Comparison of ENCODE assay signal across 10 cellular contexts in the genomic region with DNA sequence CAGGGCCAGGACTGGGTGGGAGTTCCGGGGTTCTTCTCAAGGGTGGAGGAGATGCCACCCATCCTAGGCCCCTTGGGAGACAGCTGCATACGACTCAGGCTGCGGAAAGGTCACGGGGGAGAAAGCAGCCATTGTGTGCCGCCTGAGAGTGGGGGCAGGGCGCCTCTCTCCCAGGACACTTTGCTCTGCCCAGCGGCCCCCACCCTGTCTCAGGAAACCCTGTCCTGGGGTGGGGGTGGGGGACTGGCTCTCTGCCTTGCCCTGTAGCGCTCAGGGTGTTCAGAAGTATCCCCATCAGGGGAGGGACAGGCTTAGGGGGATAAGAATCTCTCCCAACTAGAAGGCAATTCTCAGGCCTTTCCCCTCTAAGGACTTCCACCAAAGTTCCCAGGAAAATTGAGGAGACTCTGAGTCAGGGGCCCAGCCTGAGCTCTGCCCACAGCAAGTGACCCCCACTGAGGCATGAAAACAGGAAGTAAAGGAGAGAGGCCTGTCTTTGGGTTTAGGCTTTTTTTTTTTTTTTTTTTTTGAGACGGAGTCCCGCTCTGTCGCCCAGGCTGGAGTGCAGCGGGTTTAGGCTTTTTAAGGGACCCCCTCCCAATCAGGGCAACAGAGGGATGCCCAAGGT. TPM values are rescaled to one million over a fixed set of nuclear protein-coding genes. Genes with fewer than 3 reads are reported as not detected.
DNase-seq lines count a peak whose midpoint lies in the region; ATAC-seq, FAIRE-seq and TF ChIP-seq lines count a peak whose summit lies in the region.
"Had no signal": no experiment of that assay in that cellular context is flagged by ENCODE, and none has a peak within 500 bp of the region (broad histone marks: within the 10 kb centered on the region; RNA-seq: fewer than 3 reads in every experiment).

No MANE protein-coding gene starts in this region.

- H3K9me1 ChIP-seq in keratinocyte (ENCODE audit: control insufficient read depth, extremely low read depth, insufficient read depth, low read length), result peaks cover 22% of the 10 kb centered on the region

- H3K4me1 Mint-ChIP-seq in T-helper 2 cell treated with Interferon-gamma antibody and Interleukin-4, amounts not matched to agents 5 μg/mL and 100 μg/mL, for 36 hours (ENCODE audit: low read depth), result peaks cover 43% of the 10 kb centered on the region
- peaks cover 40% of the 10 kb centered on the region for H3K4me1 Mint-ChIP-seq in activated naive CD8-positive, alpha-beta T cell treated with anti-CD3 and anti-CD28 coated beads, Interleukin-2, amount 10 ng/mL, durations not matched to agents 7 days and 5 days

- peaks cover 32% of the 10 kb centered on the region for H4K20me1 ChIP-seq in keratinocyte (ENCODE audit: control insufficient read depth, extremely low read depth, insufficient read depth, low read length)

- H3K9me3 ChIP-seq in keratinocyte (ENCODE audit: control insufficient read depth, low read depth, low read length) (no peaks in the 10 kb centered on the region), stomach smooth muscle (ENCODE audit: control insufficient read depth in 2 of 2, low read length in 2 of 2) (no peaks in the 10 kb centered on the region)
- H3K9me3 ChIP-seq: A549 had no signal

- TF ChIP-seq CTCF in keratinocyte (optimal IDR thresholded peaks at IDR 0.05 in 1 of 3, IDR thresholded peaks at IDR 0.05 in 1 of 3, conservative IDR thresholded peaks at IDR 0.05 in 1 of 3; ENCODE audit: extremely low read depth in 1 of 3, insufficient read depth in 2 of 3, low read length in 3 of 3), result no peak

- no peaks in the 10 kb centered on the region for H3K27me3 ChIP-seq in keratinocyte (ENCODE audit: control insufficient read depth, extremely low read depth, insufficient read depth, low read length)
- no peaks in the 10 kb centered on the region for H3K27me3 ChIP-seq in stomach smooth muscle (ENCODE audit: control insufficient read depth in 1 of 2, insufficient read depth in 2 of 2, low read length in 2 of 2)

- no peaks in the 10 kb centered on the region for H3K9me3 Mint-ChIP-seq in T-helper 2 cell treated with Interferon-gamma antibody and Interleukin-4, amounts not matched to agents 5 μg/mL and 100 μg/mL, for 36 hours
- no peaks in the 10 kb centered on the region for H3K9me3 Mint-ChIP-seq in activated naive CD8-positive, alpha-beta T cell treated with anti-CD3 and anti-CD28 coated beads, Interleukin-2, amount 10 ng/mL, durations not matched to agents 7 days and 5 days

- DNase-seq in T-helper 2 cell treated with Interferon-gamma antibody and Interleukin-4, amounts not matched to agents 5 μg/mL and 100 μg/mL, for 36 hours (ENCODE audit: low spot score), result no peak
- DNase-seq in T-helper 2 cell (no peak), keratinocyte (ENCODE audit: low read depth, low spot score) (no peak), NCI-H524 treated with DMSO at 0.1 percent for 48 hours (lab: John Stamatoyannopoulos, UW) (no peak), RCC 7860 (ENCODE audit: low spot score) (no peak)
- no peak for DNase-seq in activated naive CD8-positive, alpha-beta T cell treated with anti-CD3 and anti-CD28 coated beads, Interleukin-2, amount 10 ng/mL, durations not matched to agents 7 days and 5 days
- DNase-seq: activated CD4-positive, alpha-beta T cell treated with anti-CD3 and anti-CD28 coated beads, Interleukin-2, amount 50 U/mL, for 1 hour had no signal

- H3K4me3 ChIP-seq in keratinocyte (ENCODE audit: control insufficient read depth in 2 of 3, extremely low read depth in 1 of 3, insufficient read depth in 2 of 3, low read depth in 1 of 3, low read length in 3 of 3) (no peak overlapping the region), stomach smooth muscle (ENCODE audit: low read length in 2 of 2) (no peak overlapping the region)
- H3K4me3 ChIP-seq: A549 had no signal

- POLR2A ChIA-PET in activated naive CD8-positive, alpha-beta T cell treated with anti-CD3 and anti-CD28 coated beads, Interleukin-2, amount 10 ng/mL, durations not matched to agents 7 days and 5 days (lab: Charles Lee), result interaction anchor here (0.6 kb wide), 1 partner anchor 14 kb away, joined by 4 read pairs; no protein-coding TSS in a partner anchor

- peaks cover 19 to 29% of the 10 kb centered on the region in 2 experiments for H3K36me3 ChIP-seq in keratinocyte (ENCODE audit: control insufficient read depth in 2 of 2, extremely low read depth in 1 of 2, insufficient read depth in 2 of 2, low read length in 2 of 2)
- peaks cover 7 to 22% of the 10 kb centered on the region in 2 donors for H3K36me3 ChIP-seq in stomach smooth muscle (ENCODE audit: control insufficient read depth in 2 of 2, insufficient read depth in 2 of 2, low read length in 2 of 2)

- no peak for ATAC-seq in activated naive CD8-positive, alpha-beta T cell treated with anti-CD3 and anti-CD28 coated beads, Interleukin-2, amount 10 ng/mL, durations not matched to agents 7 days and 5 days (ENCODE audit: low read depth)
- no peak for ATAC-seq in GM18858 (IDR thresholded peaks at IDR 0.05; ENCODE audit: unreplicated experiment)
- ATAC-seq: A549 had no signal

- H3K4me1 ChIP-seq in keratinocyte (ENCODE audit: control insufficient read depth, extremely low read depth, insufficient read depth, low read length) (peaks cover 74% of the 10 kb centered on the region), stomach smooth muscle (ENCODE audit: control insufficient read depth, insufficient read depth, low read length) (peaks cover 50% of the 10 kb centered on the region)

- dilution Hi-C loops in keratinocyte (cut with MboI; ENCODE audit: extremely low pct_ligation_motif_present, low sequenced_read_pairs), result no loop called here

- H3K9ac ChIP-seq in keratinocyte (ENCODE audit: control insufficient read depth, extremely low read depth, insufficient read depth, low read length) (no peak overlapping the region), stomach smooth muscle (ENCODE audit: low read length in 2 of 2) (no peak overlapping the region)

- no peak overlapping the region for H3K4me3 Mint-ChIP-seq in T-helper 2 cell treated with Interferon-gamma antibody and Interleukin-4, amounts not matched to agents 5 μg/mL and 100 μg/mL, for 36 hours
- no peak overlapping the region for H3K4me3 Mint-ChIP-seq in activated naive CD8-positive, alpha-beta T cell treated with anti-CD3 and anti-CD28 coated beads, Interleukin-2, amount 10 ng/mL, durations not matched to agents 7 days and 5 days

- H3K4me2 ChIP-seq in keratinocyte (ENCODE audit: control insufficient read depth, extremely low read depth, insufficient read depth, low read depth, low read length), result peak overlapping the region; percentile 56
- H3K4me2 ChIP-seq: A549 had no signal

- no peak overlapping the region for H2AFZ ChIP-seq in keratinocyte (ENCODE audit: control insufficient read depth, low read length)

- H3K27ac ChIP-seq in keratinocyte (ENCODE audit: control insufficient read depth, insufficient read depth, low read length), result no peak overlapping the region
- peak overlapping the region; percentile 18 for H3K27ac ChIP-seq in stomach smooth muscle (ENCODE audit: low read length)

- FAIRE-seq in keratinocyte (lab: Jason Lieb, UNC) (no peak), RCC 7860 (lab: Jason Lieb, UNC) (no peak)
- FAIRE-seq: A549 had no signal

- H3K27me3 Mint-ChIP-seq in T-helper 2 cell treated with Interferon-gamma antibody and Interleukin-4, amounts not matched to agents 5 μg/mL and 100 μg/mL, for 36 hours (ENCODE audit: low read depth), result no peaks in the 10 kb centered on the region
- H3K27me3 Mint-ChIP-seq in activated naive CD8-positive, alpha-beta T cell treated with anti-CD3 and anti-CD28 coated beads, Interleukin-2, amount 10 ng/mL, durations not matched to agents 7 days and 5 days, result no peaks in the 10 kb centered on the region

- peaks cover 67% of the 10 kb centered on the region for H3K79me2 ChIP-seq in keratinocyte (ENCODE audit: control insufficient read depth, insufficient read depth, low read length)

- H3K36me3 Mint-ChIP-seq in T-helper 2 cell treated with Interferon-gamma antibody and Interleukin-4, amounts not matched to agents 5 μg/mL and 100 μg/mL, for 36 hours (ENCODE audit: low read depth), result peaks cover 23% of the 10 kb centered on the region
- peaks cover 6% of the 10 kb centered on the region for H3K36me3 Mint-ChIP-seq in activated naive CD8-positive, alpha-beta T cell treated with anti-CD3 and anti-CD28 coated beads, Interleukin-2, amount 10 ng/mL, durations not matched to agents 7 days and 5 days

- H3K27ac Mint-ChIP-seq in T-helper 2 cell treated with Interferon-gamma antibody and Interleukin-4, amounts not matched to agents 5 μg/mL and 100 μg/mL, for 36 hours, result peak overlapping the region; percentile 65
- peak overlapping the region; percentile 83 for H3K27ac Mint-ChIP-seq in activated naive CD8-positive, alpha-beta T cell treated with anti-CD3 and anti-CD28 coated beads, Interleukin-2, amount 10 ng/mL, durations not matched to agents 7 days and 5 days

RNA-seq across cellular contexts. Expression of a gene that starts 4.9 kb away (rescaled TPM):
- total RNA-seq in activated naive CD8-positive, alpha-beta T cell treated with anti-CD3 and anti-CD28 coated beads, Interleukin-2, amount 10 ng/mL, durations not matched to agents 7 days and 5 days, result 10 to 100 TPM; 73.3 to 73.4 TPM
- polyA plus RNA-seq in keratinocyte, result 35.9 to 42.7 TPM (median 37.9 TPM) in 3 replicates
- polyA plus RNA-seq in keratinocyte (2011; ENCODE audit: low read depth), result 34.5 TPM
- 26.3 and 43.3 TPM in 2 replicates for polyA plus RNA-seq in keratinocyte (2011; cell fraction: cytosol; rRNA removed)
- polyA plus RNA-seq in keratinocyte (2011; cell fraction: nucleus; rRNA removed), result 55.9 and 64.8 TPM in 2 replicates
- 28.3 and 36.4 TPM in 2 replicates for polyA plus RNA-seq in keratinocyte (2012; ENCODE audit: low replicate concordance)
- 43.0 to 93.0 TPM (median 49.5 TPM) in 3 replicates for polyA minus RNA-seq in keratinocyte
- 58.7 TPM for polyA minus RNA-seq in keratinocyte (2011; cell fraction: cytosol; rRNA and poly(A)+ RNA removed)
- polyA minus RNA-seq in keratinocyte (2011; cell fraction: nucleus; rRNA and poly(A)+ RNA removed), result 36.5 and 45.9 TPM in 2 replicates

RNA-seq across cellular contexts. Expression of a gene that starts 8.4 kb away (rescaled TPM):
- 1 to 10 TPM; 6.0 to 7.9 TPM for total RNA-seq in activated naive CD8-positive, alpha-beta T cell treated with anti-CD3 and anti-CD28 coated beads, Interleukin-2, amount 10 ng/mL, durations not matched to agents 7 days and 5 days
- polyA plus RNA-seq in keratinocyte, result 3.7 to 6.5 TPM (median 5.0 TPM) in 3 replicates
- polyA plus RNA-seq in keratinocyte (2011; ENCODE audit: low read depth), result 3.7 TPM
- 2.8 and 5.7 TPM in 2 replicates for polyA plus RNA-seq in keratinocyte (2011; cell fraction: cytosol; rRNA removed)
- polyA plus RNA-seq in keratinocyte (2011; cell fraction: nucleus; rRNA removed), result 13.0 and 14.3 TPM in 2 replicates
- 6.7 and 7.8 TPM in 2 replicates for polyA plus RNA-seq in keratinocyte (2012; ENCODE audit: low replicate concordance)
- polyA minus RNA-seq in keratinocyte, result 4.8 to 12.7 TPM (median 5.3 TPM) in 3 replicates
- polyA minus RNA-seq in keratinocyte (2011; cell fraction: cytosol; rRNA and poly(A)+ RNA removed), result 12.9 TPM
- polyA minus RNA-seq in keratinocyte (2011; cell fraction: nucleus; rRNA and poly(A)+ RNA removed), result 6.2 and 9.9 TPM in 2 replicates

RNA-seq across cellular contexts. Expression of a gene that starts 16.1 kb away (rescaled TPM):
- 100 to 1,000 TPM; 154 to 155 TPM for total RNA-seq in activated naive CD8-positive, alpha-beta T cell treated with anti-CD3 and anti-CD28 coated beads, Interleukin-2, amount 10 ng/mL, durations not matched to agents 7 days and 5 days
- polyA plus RNA-seq in keratinocyte, result 11.9 to 34.7 TPM (median 14.5 TPM) in 3 replicates
- polyA plus RNA-seq in keratinocyte (2011; ENCODE audit: low read depth), result 4.4 TPM
- polyA plus RNA-seq in keratinocyte (2011; cell fraction: cytosol; rRNA removed), result 5.8 and 16.5 TPM in 2 replicates
- 71.4 and 101 TPM in 2 replicates for polyA plus RNA-seq in keratinocyte (2011; cell fraction: nucleus; rRNA removed)
- polyA plus RNA-seq in keratinocyte (2012; ENCODE audit: low replicate concordance), result 17.7 and 24.8 TPM in 2 replicates
- 10.9 to 22.2 TPM (median 13.1 TPM) in 3 replicates for polyA minus RNA-seq in keratinocyte
- polyA minus RNA-seq in keratinocyte (2011; cell fraction: cytosol; rRNA and poly(A)+ RNA removed), result 39.5 TPM
- 21.7 and 26.6 TPM in 2 replicates for polyA minus RNA-seq in keratinocyte (2011; cell fraction: nucleus; rRNA and poly(A)+ RNA removed)

RNA-seq across cellular contexts. Expression of a gene that starts 17.7 kb away (rescaled TPM):
- total RNA-seq in activated naive CD8-positive, alpha-beta T cell treated with anti-CD3 and anti-CD28 coated beads, Interleukin-2, amount 10 ng/mL, durations not matched to agents 7 days and 5 days, result 10 to 100 TPM; 20.0 to 20.4 TPM
- 6.2 to 6.9 TPM (median 6.8 TPM) in 3 replicates for polyA plus RNA-seq in keratinocyte
- polyA plus RNA-seq in keratinocyte (2011; ENCODE audit: low read depth), result 1.5 TPM
- polyA plus RNA-seq in keratinocyte (2011; cell fraction: cytosol; rRNA removed), result 5.3 and 5.5 TPM in 2 replicates
- 11.2 and 11.7 TPM in 2 replicates for polyA plus RNA-seq in keratinocyte (2011; cell fraction: nucleus; rRNA removed)
- 2.8 and 7.5 TPM in 2 replicates for polyA plus RNA-seq in keratinocyte (2012; ENCODE audit: low replicate concordance)
- polyA minus RNA-seq in keratinocyte, result 9.9 to 13.5 TPM (median 13.0 TPM) in 3 replicates
- polyA minus RNA-seq in keratinocyte (2011; cell fraction: cytosol; rRNA and poly(A)+ RNA removed), result 12.3 TPM
- 12.8 and 13.8 TPM in 2 replicates for polyA minus RNA-seq in keratinocyte (2011; cell fraction: nucleus; rRNA and poly(A)+ RNA removed)

RNA-seq across cellular contexts. Expression of a gene that starts 38.1 kb away (rescaled TPM):
- total RNA-seq in activated naive CD8-positive, alpha-beta T cell treated with anti-CD3 and anti-CD28 coated beads, Interleukin-2, amount 10 ng/mL, durations not matched to agents 7 days and 5 days, result 1 to 10 TPM; 8.2 to 9.0 TPM
- 20.5 to 50.9 TPM (median 28.8 TPM) in 3 replicates for polyA plus RNA-seq in keratinocyte
- polyA plus RNA-seq in keratinocyte (2011; ENCODE audit: low read depth), result 6.6 TPM
- polyA plus RNA-seq in keratinocyte (2011; cell fraction: cytosol; rRNA removed), result 9.2 and 10.8 TPM in 2 replicates
- polyA plus RNA-seq in keratinocyte (2011; cell fraction: nucleus; rRNA removed), result 191 and 224 TPM in 2 replicates
- 14.6 and 16.8 TPM in 2 replicates for polyA plus RNA-seq in keratinocyte (2012; ENCODE audit: low replicate concordance)
- 34.8 to 68.4 TPM (median 42.9 TPM) in 3 replicates for polyA minus RNA-seq in keratinocyte
- polyA minus RNA-seq in keratinocyte (2011; cell fraction: cytosol; rRNA and poly(A)+ RNA removed), result 17.6 TPM
- polyA minus RNA-seq in keratinocyte (2011; cell fraction: nucleus; rRNA and poly(A)+ RNA removed), result 35.6 and 40.7 TPM in 2 replicates
